ENCODE assay signal across 26 cellular contexts in the genomic region with DNA sequence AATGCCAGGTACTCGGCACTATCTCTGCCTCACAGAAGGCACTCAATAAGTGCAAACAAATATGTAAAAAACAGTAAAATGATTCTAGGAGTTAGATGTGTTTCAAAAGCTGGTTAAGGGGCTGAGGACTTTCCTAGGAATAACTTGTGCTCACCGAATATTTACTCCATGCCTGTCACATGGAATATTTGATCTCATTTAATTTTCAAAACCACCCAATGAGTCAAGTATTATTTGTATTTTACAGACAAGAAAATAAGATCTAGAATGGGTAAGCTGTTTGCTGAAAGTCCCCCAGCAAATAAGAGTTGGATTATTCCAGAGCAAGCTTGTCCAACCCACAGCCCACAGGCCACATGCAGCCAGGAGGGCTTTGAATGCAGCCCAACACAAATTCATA.
"Had no signal": no experiment of that assay in that cellular context is flagged by ENCODE, and none has a peak within 500 bp of the region (broad histone marks: within the 10 kb centered on the region; RNA-seq: fewer than 3 reads in every experiment).

No MANE protein-coding gene starts in this region.

- H3K4me3 ChIP-seq: colonic mucosa, coronary artery, dorsolateral prefrontal cortex, esophagus muscularis mucosa, esophagus squamous epithelium, gastrocnemius medialis, gastroesophageal sphincter, heart left ventricle, heart right ventricle had no signal

- H3K4me1 ChIP-seq: colonic mucosa, esophagus muscularis mucosa, esophagus squamous epithelium, foreskin keratinocyte, gastrocnemius medialis, gastroesophageal sphincter, heart left ventricle, heart right ventricle had no signal

- H3K27me3 ChIP-seq: colonic mucosa, dorsolateral prefrontal cortex, esophagus muscularis mucosa, gastrocnemius medialis, gastroesophageal sphincter, heart left ventricle, heart right ventricle had no signal

- H3K9me3 ChIP-seq: colonic mucosa, esophagus squamous epithelium, gastrocnemius medialis had no signal

- H3K36me3 ChIP-seq: colonic mucosa, esophagus muscularis mucosa, esophagus squamous epithelium, gastrocnemius medialis, gastroesophageal sphincter, heart left ventricle, heart right ventricle had no signal

- ATAC-seq: effector memory CD8-positive, alpha-beta T cell; esophagus mucosa; foreskin keratinocyte; gastrocnemius medialis; gastroesophageal sphincter; heart left ventricle; heart right ventricle had no signal

- FAIRE-seq: colon, endometrium, endothelial cell of umbilical vein, frontal cortex had no signal

- H3K27ac ChIP-seq: colonic mucosa, coronary artery, dorsolateral prefrontal cortex, epithelial cell of prostate, esophagus muscularis mucosa, esophagus squamous epithelium, foreskin keratinocyte, gastrocnemius medialis, gastroesophageal sphincter, heart left ventricle, heart right ventricle had no signal

- DNase-seq: colonic mucosa; cortex of kidney; dermis blood vessel endothelial cell; dorsolateral prefrontal cortex; effector CD4-positive, alpha-beta T cell; effector CD8-positive, alpha-beta T cell; effector memory CD4-positive, alpha-beta T cell; effector memory CD8-positive, alpha-beta T cell; endodermal cell; esophagus squamous epithelium; foreskin fibroblast; foreskin keratinocyte; gastrocnemius medialis; glutamatergic neuron; head of caudate nucleus; heart left ventricle; heart right ventricle had no signal
